Comparison of ENCODE assay signal across 21 cellular contexts in genomic region chr7:90425376-90425775, GRCh38. TPM values are rescaled to one million over a fixed set of nuclear protein-coding genes. Genes with fewer than 3 reads are reported as not detected.
DNase-seq lines count a peak whose midpoint lies in the region; ATAC-seq, FAIRE-seq and TF ChIP-seq lines count a peak whose summit lies in the region.
"Had no signal": no experiment of that assay in that cellular context is flagged by ENCODE, and none has a peak within 500 bp of the region (broad histone marks: within the 10 kb centered on the region; RNA-seq: fewer than 3 reads in every experiment).

No MANE protein-coding gene starts in this region.

- H3K4me1 ChIP-seq in GM12878 (ENCODE audit: control insufficient read depth, insufficient read depth, low read length) (peaks cover 10% of the 10 kb centered on the region), esophagus squamous epithelium (peaks cover 0 to 2% (median 0%) of the 10 kb centered on the region in 3 donors)
- H3K4me1 ChIP-seq: parathyroid adenoma, sigmoid colon had no signal

- 58% methylated on average over 2 of the region's 2 CpGs for WGBS in GM12878 (ENCODE audit: insufficient coverage, insufficient replicate concordance, low lambda C conversion rate, missing lambda C conversion rate)
- 39 to 53% methylated on average over 2 of the region's 2 CpGs for WGBS in esophagus squamous epithelium, 2 donors

- in situ Hi-C loops in GM12878 (cut with MboI) = no loop called here

- no peak overlapping the region for H2AFZ ChIP-seq in GM12878 (ENCODE audit: control insufficient read depth, low read depth, low read length)
- H2AFZ ChIP-seq: GM23248, parathyroid adenoma had no signal

- SMC1A ChIA-PET in GM12878 (lab: Charles Lee; ENCODE audit: uncharacterized antibody, unreplicated experiment) = interaction anchor here (1.0 to 1.5 kb wide), 5 partner anchors 10 to 152 kb away, joined by 3 to 5 read pairs (median 3); no protein-coding TSS in a partner anchor

- H3K4me3 ChIP-seq in GM12878 (no peak overlapping the region), esophagus squamous epithelium (no peak overlapping the region)
- H3K4me3 ChIP-seq: dorsolateral prefrontal cortex, GM23248, lung, sigmoid colon had no signal

- no peaks in the 10 kb centered on the region for H3K36me3 Mint-ChIP-seq in activated T-cell treated with anti-CD3 and anti-CD28 coated beads, Interleukin-2, amount 50 U/mL, for 72 hours (ENCODE audit: insufficient read depth in 2 of 2)
- H3K36me3 Mint-ChIP-seq in CD4-positive, alpha-beta T cell (ENCODE audit: low read depth) = no peaks in the 10 kb centered on the region
- H3K36me3 Mint-ChIP-seq: activated naive CD8-positive, alpha-beta T cell; naive B cell had no signal

- DNase-seq in activated T-cell treated with anti-CD3 and anti-CD28 coated beads, Interleukin-2, amount 50 U/mL, for 72 hours = peak in 1 of 2 donors; percentile 10
- DNase-seq in activated T-cell treated with anti-CD3 and anti-CD28 coated beads for 4 hours = no peak
- DNase-seq in LoVo (ENCODE audit: low spot score) = peak; percentile 70
- DNase-seq in GM12878 (ENCODE audit: low read depth, low spot score) = no peak
- no peak for DNase-seq in stimulated activated naive CD8-positive, alpha-beta T cell treated with anti-CD3 and anti-CD28 coated beads, Interleukin-15, Interleukin-2, amounts not matched to agents 100 U/mL and 50 U/mL, for 24 hours
- DNase-seq in erythroblast (lab: John Stamatoyannopoulos, UW) = no peak
- no peak for DNase-seq in esophagus squamous epithelium (lab: John Stamatoyannopoulos, UW)
- no peak for DNase-seq in CD4-positive, alpha-beta T cell
- DNase-seq: dorsolateral prefrontal cortex; GM23248; head of caudate nucleus; naive B cell; RPMI8226; sigmoid colon; stimulated activated CD4-positive, alpha-beta T cell treated with anti-CD3 and anti-CD28 coated beads, Interleukin-1b, Interleukin-23, amount 100 ng/mL, for 48 hours had no signal

- no peaks in the 10 kb centered on the region for H3K79me2 ChIP-seq in GM12878 (ENCODE audit: control insufficient read depth, insufficient read depth, low read length)
- H3K79me2 ChIP-seq: parathyroid adenoma had no signal

- no peaks in the 10 kb centered on the region for H3K9me3 Mint-ChIP-seq in activated T-cell treated with anti-CD3 and anti-CD28 coated beads, Interleukin-2, amount 50 U/mL, for 72 hours
- H3K9me3 Mint-ChIP-seq in CD4-positive, alpha-beta T cell = no peaks in the 10 kb centered on the region
- H3K9me3 Mint-ChIP-seq: naive B cell had no signal

- POLR2A ChIA-PET in GM12878 (lab: Charles Lee) = no interaction called here
- POLR2A ChIA-PET in CD4-positive, alpha-beta T cell (lab: Charles Lee) = no interaction called here

- TF ChIP-seq CTCF in GM12878 (IDR thresholded peaks at IDR 0.05 in 2 of 3, conservative IDR thresholded peaks at IDR 0.05 in 1 of 3; ENCODE audit: control insufficient read depth in 2 of 3, extremely low read depth in 1 of 3, insufficient read depth in 1 of 3, low read depth in 3 of 3, low read length in 3 of 3) (no peak), esophagus squamous epithelium (IDR thresholded peaks at IDR 0.05) (no peak)
- TF ChIP-seq CTCF in CD4-positive, alpha-beta T cell (IDR thresholded peaks at IDR 0.05) = no peak

- H3K9me3 ChIP-seq in GM12878 (replicated peaks; ENCODE audit: control insufficient read depth, insufficient read depth, low read length) (no peaks in the 10 kb centered on the region), esophagus squamous epithelium (no peaks in the 10 kb centered on the region)
- H3K9me3 ChIP-seq in CD4-positive, alpha-beta T cell (ENCODE audit: control insufficient read depth, low read length) = no peaks in the 10 kb centered on the region
- H3K9me3 ChIP-seq: sigmoid colon had no signal

- no peaks in the 10 kb centered on the region for H4K20me1 ChIP-seq in GM12878 (ENCODE audit: control insufficient read depth, insufficient read depth)

- H3K4me1 Mint-ChIP-seq in activated T-cell treated with anti-CD3 and anti-CD28 coated beads, Interleukin-2, amount 50 U/mL, for 72 hours (ENCODE audit: low read depth) = peaks cover 21% of the 10 kb centered on the region
- H3K4me1 Mint-ChIP-seq in CD4-positive, alpha-beta T cell (ENCODE audit: low read depth) = no peaks in the 10 kb centered on the region
- H3K4me1 Mint-ChIP-seq: naive B cell had no signal

- H3K36me3 ChIP-seq in GM12878 (ENCODE audit: control insufficient read depth in 2 of 2, insufficient read depth in 2 of 2, low read length in 1 of 2) = no peaks in the 10 kb centered on the region
- no peaks in the 10 kb centered on the region for H3K36me3 ChIP-seq in esophagus squamous epithelium
- H3K36me3 ChIP-seq: sigmoid colon had no signal

- RAD21 ChIA-PET in GM12878 (lab: Charles Lee; ENCODE audit: unreplicated experiment) = interaction anchor here (1.6 to 2.9 kb wide), 2 partner anchors 185 to 272 kb away, joined by 3 to 31 read pairs; partner anchors contain the start of gene STEAP1

- H3K9ac ChIP-seq in GM12878 (ENCODE audit: control insufficient read depth, insufficient read depth, low read length) = no peak overlapping the region
- H3K9ac ChIP-seq: GM23248, parathyroid adenoma had no signal

- ATAC-seq in activated T-cell treated with anti-CD3 and anti-CD28 coated beads, Interleukin-2, amount 50 U/mL, for 72 hours (replicated peaks in 1 of 2) = peak; percentile 47 to 63
- ATAC-seq in GM12878 = peak; percentile 28
- ATAC-seq in stimulated activated naive CD8-positive, alpha-beta T cell treated with anti-CD3 and anti-CD28 coated beads, Interleukin-15, Interleukin-2, amounts not matched to agents 100 U/mL and 50 U/mL, for 24 hours = peak; percentile 84
- no peak for ATAC-seq in CD4-positive, alpha-beta T cell (ENCODE audit: poor library complexity)

- no peak overlapping the region for H3K4me2 ChIP-seq in GM12878 (ENCODE audit: control insufficient read depth, insufficient read depth)

- peak overlapping the region; percentile 79 for H3K27ac Mint-ChIP-seq in activated T-cell treated with anti-CD3 and anti-CD28 coated beads, Interleukin-2, amount 50 U/mL, for 72 hours
- H3K27ac Mint-ChIP-seq in CD4-positive, alpha-beta T cell = no peak overlapping the region
- H3K27ac Mint-ChIP-seq: activated naive CD8-positive, alpha-beta T cell had no signal

- no TSS peak for BruUV-seq in GM12878 (replicated peaks; lab: Mats Ljungman, UMichigan)

- TF ChIP-seq RAD21 in GM12878 (IDR thresholded peaks at IDR 0.05; ENCODE audit: insufficient read depth, low read depth, low read length) = no peak

- H3K27me3 ChIP-seq in GM12878 (replicated peaks in 1 of 2; ENCODE audit: control insufficient read depth in 2 of 2, insufficient read depth in 2 of 2, low read length in 1 of 2) (no peaks in the 10 kb centered on the region), esophagus squamous epithelium (no peaks in the 10 kb centered on the region)
- no peaks in the 10 kb centered on the region for H3K27me3 ChIP-seq in CD4-positive, alpha-beta T cell (ENCODE audit: control insufficient read depth, insufficient read depth, low read length)
- H3K27me3 ChIP-seq: dorsolateral prefrontal cortex, sigmoid colon had no signal

- peaks cover 12% of the 10 kb centered on the region for H3K27me3 Mint-ChIP-seq in activated T-cell treated with anti-CD3 and anti-CD28 coated beads, Interleukin-2, amount 50 U/mL, for 72 hours (ENCODE audit: low read depth)
- peaks cover 6% of the 10 kb centered on the region for H3K27me3 Mint-ChIP-seq in CD4-positive, alpha-beta T cell

- no peak for FAIRE-seq in GM12878 (lab: Jason Lieb, UNC)
- FAIRE-seq: GM12892 had no signal

- intact Hi-C loops in GM12878 (cut with micrococcal nuclease; ENCODE audit: unreplicated experiment) (loop anchor here (5.0 kb wide), 1 partner anchor 803 kb away; no protein-coding TSS in a partner anchor), esophagus squamous epithelium (cut with DNase I) (loop anchor here (10.0 kb wide), 1 partner anchor 271 kb away; the partner anchor contains the start of gene STEAP1)
- intact Hi-C loops in CD4-positive, alpha-beta T cell (cut with DNase I, micrococcal nuclease) = loop anchor here in 1 of 2 experiments (5.0 kb wide), 2 partner anchors 113 to 1878 kb away; no protein-coding TSS in a partner anchor

- peak overlapping the region; percentile 62 to 76 for H3K4me3 Mint-ChIP-seq in activated T-cell treated with anti-CD3 and anti-CD28 coated beads, Interleukin-2, amount 50 U/mL, for 72 hours
- H3K4me3 Mint-ChIP-seq in CD4-positive, alpha-beta T cell = no peak overlapping the region
- H3K4me3 Mint-ChIP-seq: activated naive CD8-positive, alpha-beta T cell; naive B cell had no signal

- H3K27ac ChIP-seq in GM12878 (ENCODE audit: control insufficient read depth, insufficient read depth) (no peak overlapping the region), esophagus squamous epithelium (no peak overlapping the region)
- no peak overlapping the region for H3K27ac ChIP-seq in CD4-positive, alpha-beta T cell (ENCODE audit: low read depth, low read length)
- H3K27ac ChIP-seq: dorsolateral prefrontal cortex, GM23248, parathyroid adenoma, sigmoid colon had no signal

- CTCF ChIA-PET in GM12878 (lab: Yijun Ruan, JAX) = interaction anchor here (1.0 to 8.2 kb wide), 8 partner anchors 8 to 272 kb away, joined by 4 to 121 read pairs (median 32); partner anchors contain the start of genes GTPBP10 and STEAP1
- CTCF ChIA-PET in CD4-positive, alpha-beta T cell (lab: Charles Lee) = interaction anchor here (1.6 kb wide), 1 partner anchor 113 kb away, joined by 3 read pairs; no protein-coding TSS in a partner anchor

- TF ChIP-seq POLR2A in GM12878 (IDR thresholded peaks at IDR 0.05; ENCODE audit: low read depth, low read length) (no peak), erythroblast (IDR thresholded peaks at IDR 0.05; ENCODE audit: low read length) (no peak), esophagus squamous epithelium (IDR thresholded peaks at IDR 0.05) (no peak)

- TF ChIP-seq EP300 in GM12878 (IDR thresholded peaks at IDR 0.05; ENCODE audit: borderline replicate concordance in 1 of 2, control insufficient read depth in 1 of 2, low read depth in 2 of 2, low read length in 2 of 2) = no peak

RNA-seq across cellular contexts. Expression of gene CLDN12, which starts 22.1 kb away (rescaled TPM):
- total RNA-seq in activated T-cell treated with anti-CD3 and anti-CD28 coated beads, Interleukin-2, amount 50 U/mL, for 72 hours = 10 to 100 TPM in 1 of 2 donors, 1 to 10 TPM in 1; 5.5 to 11.2 TPM
- 96.7 and 103 TPM in 2 replicates for total RNA-seq in GM12878 (2013; cell fraction: nucleolus; rRNA removed)
- total RNA-seq in GM12878 (2014; rRNA removed) (7.0 and 10.4 TPM in 2 replicates), GM12878 (2014; rRNA removed; fragmentation: Illumina TruSeq; extraction: Trizol) (5.8 and 6.4 TPM in 2 replicates), GM12878 (2021) (6.0 and 6.5 TPM in 2 replicates), esophagus squamous epithelium (10 to 100 TPM; 13.0 to 24.3 (median 21.2) TPM)
- 1.4 TPM for polyA plus RNA-seq in GM12878 (2011; ENCODE audit: low read depth)
- polyA plus RNA-seq in GM12878 (2011; rRNA removed) (38.9 and 41.1 TPM in 2 replicates), GM12878 (2014; fragmentation: Illumina TruSeq; extraction: Trizol) (6.2 and 6.7 TPM in 2 replicates), GM12878 (2014; fragmentation: Nextera tagmentation; extraction: Ambion mirVana) (1 to 10 TPM; 3.1 to 5.6 TPM), GM12878 (2014; rRNA removed) (5.6 and 7.1 TPM in 2 replicates), GM12878 (2016; fragmentation: Nextera tagmentation; extraction: Ambion mirVana) (1 to 10 TPM; 7.0 to 7.4 TPM)
- polyA plus RNA-seq in GM12878 (2011; cell fraction: cytosol; rRNA removed) = 36.3 and 43.2 TPM in 2 replicates
- 30.3 and 51.4 TPM in 2 replicates for polyA plus RNA-seq in GM12878 (2011; cell fraction: nucleus; rRNA removed)
- polyA plus RNA-seq in GM12878 (2012) = 2.5 and 6.7 TPM in 2 replicates
- 83.7 and 88.9 TPM in 2 replicates for polyA minus RNA-seq in GM12878 (2011; rRNA and poly(A)+ RNA removed)
- polyA minus RNA-seq in GM12878 (2011; cell fraction: cytosol; rRNA and poly(A)+ RNA removed) = 9.2 and 15.7 TPM in 2 replicates
- 29.3 and 42.8 TPM in 2 replicates for polyA minus RNA-seq in GM12878 (2011; cell fraction: nucleus; rRNA and poly(A)+ RNA removed)
- total RNA-seq in CD4-positive, alpha-beta T cell = 1 to 10 TPM; 1.1 to 1.4 TPM

RNA-seq across cellular contexts. Expression of gene PTTG1IP2, which starts 44.1 kb away (rescaled TPM):
- not detected for total RNA-seq in activated T-cell treated with anti-CD3 and anti-CD28 coated beads, Interleukin-2, amount 50 U/mL, for 72 hours
- not detected in 2 replicates for total RNA-seq in GM12878 (2013; cell fraction: nucleolus; rRNA removed)
- total RNA-seq in GM12878 (2014; rRNA removed) = not detected in 2 replicates
- not detected in 2 replicates for total RNA-seq in GM12878 (2014; rRNA removed; fragmentation: Illumina TruSeq; extraction: Trizol)
- not detected in 2 replicates for total RNA-seq in GM12878 (2021)
- polyA plus RNA-seq in GM12878 (2011; ENCODE audit: low read depth) = not detected
- not detected in 2 replicates for polyA plus RNA-seq in GM12878 (2011; rRNA removed)
- polyA plus RNA-seq in GM12878 (2011; cell fraction: cytosol; rRNA removed) = not detected in 2 replicates
- not detected in 2 replicates for polyA plus RNA-seq in GM12878 (2011; cell fraction: nucleus; rRNA removed)
- not detected in 2 replicates for polyA plus RNA-seq in GM12878 (2012)
- polyA plus RNA-seq in GM12878 (2014; fragmentation: Illumina TruSeq; extraction: Trizol) = not detected in 2 replicates
- not detected for polyA plus RNA-seq in GM12878 (2014; fragmentation: Nextera tagmentation; extraction: Ambion mirVana)
- polyA plus RNA-seq in GM12878 (2014; rRNA removed) = not detected in 2 replicates
- polyA plus RNA-seq in GM12878 (2016; fragmentation: Nextera tagmentation; extraction: Ambion mirVana) = not detected
- polyA minus RNA-seq in GM12878 (2011; rRNA and poly(A)+ RNA removed) = not detected in 2 replicates
- not detected in 2 replicates for polyA minus RNA-seq in GM12878 (2011; cell fraction: cytosol; rRNA and poly(A)+ RNA removed)
- not detected in 2 replicates for polyA minus RNA-seq in GM12878 (2011; cell fraction: nucleus; rRNA and poly(A)+ RNA removed)
- not detected for total RNA-seq in esophagus squamous epithelium
- not detected for total RNA-seq in CD4-positive, alpha-beta T cell
- total RNA-seq: G401, GM23248, sigmoid colon, temporal lobe had no signal
- polyA plus RNA-seq: GM23248, lung, sigmoid colon had no signal
